23 cellular contexts compared by ENCODE assay signal in genomic region chrX:41594634-41595033, GRCh38.
"Had no signal": no experiment of that assay in that cellular context is flagged by ENCODE, and none has a peak within 500 bp of the region (broad histone marks: within the 10 kb centered on the region; RNA-seq: fewer than 3 reads in every experiment).

No MANE protein-coding gene starts in this region.

- H3K27me3 ChIP-seq: brain microvascular endothelial cell, colonic mucosa, ovary, right lobe of liver, testis, upper lobe of right lung had no signal

- H3K9me3 ChIP-seq: colonic mucosa, heart right ventricle, ovary, right lobe of liver, testis, upper lobe of right lung had no signal

- H3K4me3 ChIP-seq: colonic mucosa, heart right ventricle, ovary, right lobe of liver, smooth muscle cell, testis, upper lobe of right lung had no signal

- DNase-seq: activated CD4-positive, alpha-beta T cell treated with anti-CD3 and anti-CD28 coated beads, Interleukin-2, amount 10 ng/mL, durations not matched to agents 24 days and 14 days; activated CD8-positive, alpha-beta T cell treated with anti-CD3 and anti-CD28 coated beads, Interleukin-2, amount 10 ng/mL, durations not matched to agents 7 days and 5 days; activated naive CD4-positive, alpha-beta T cell treated with Interleukin-2 at 50 U/mL for 16 hours; activated naive CD8-positive, alpha-beta T cell treated with anti-CD3 and anti-CD28 coated beads, Interleukin-2, amount 10 ng/mL, durations not matched to agents 7 days and 5 days; activated T-cell treated with anti-CD3 and anti-CD28 coated beads, Interleukin-2, amount 50 U/mL, for 24 hours; brain microvascular endothelial cell; central memory CD4-positive, alpha-beta T cell; colonic mucosa; foreskin melanocyte; heart right ventricle; immature natural killer cell; kidney glomerular epithelial cell; left ventricle myocardium superior; natural killer cell; ovary; right lobe of liver; stimulated activated CD4-positive, alpha-beta T cell treated with anti-CD3 and anti-CD28 coated beads, Interleukin-4, amount 100 ng/mL, for 24 hours; T-helper 1 cell; T-helper 9 cell; testis; upper lobe of right lung had no signal

- H3K4me1 ChIP-seq: colonic mucosa, right lobe of liver, testis, upper lobe of right lung had no signal

- ATAC-seq: activated CD8-positive, alpha-beta T cell treated with anti-CD3 and anti-CD28 coated beads, Interleukin-2, amount 10 ng/mL, durations not matched to agents 7 days and 5 days; left ventricle myocardium superior; natural killer cell; stimulated activated effector memory CD8-positive, alpha-beta T cell treated with anti-CD3 and anti-CD28 coated beads, Interleukin-12 subunit alpha, Interleukin-12 subunit beta, amount 100 ng/mL, for 72 hours; upper lobe of right lung had no signal

- H3K27ac ChIP-seq: brain microvascular endothelial cell, colonic mucosa, heart right ventricle, ovary, right lobe of liver, testis, upper lobe of right lung had no signal

- H3K36me3 ChIP-seq: brain microvascular endothelial cell, colonic mucosa, heart right ventricle, ovary, right lobe of liver, upper lobe of right lung had no signal
